12 cellular contexts compared by ENCODE assay signal in genomic region chr1:93556291-93556690, GRCh38.
DNase-seq lines count a peak whose midpoint lies in the region; ATAC-seq, FAIRE-seq and TF ChIP-seq lines count a peak whose summit lies in the region.
"Had no signal": no experiment of that assay in that cellular context is flagged by ENCODE, and none has a peak within 500 bp of the region (broad histone marks: within the 10 kb centered on the region; RNA-seq: fewer than 3 reads in every experiment).

No MANE protein-coding gene starts in this region.

- TF ChIP-seq CTCF in MM.1S (IDR thresholded peaks at IDR 0.05; ENCODE audit: low read length): no peak

- no peaks in the 10 kb centered on the region for H3K36me3 ChIP-seq in MM.1S (replicated peaks; ENCODE audit: insufficient read depth, low read length)

- H3K79me2 ChIP-seq in MM.1S (ENCODE audit: low read length): no peaks in the 10 kb centered on the region

- no peaks in the 10 kb centered on the region for H3K9me2 ChIP-seq in MM.1S (replicated peaks; ENCODE audit: insufficient read depth, low read length)

- H3K4me2 ChIP-seq in MM.1S (ENCODE audit: low read depth, low read length): no peak overlapping the region

- H3K27ac ChIP-seq in MM.1S (ENCODE audit: low read length): no peak overlapping the region
- H3K27ac ChIP-seq: lower lobe of right lung had no signal

- H3K4me1 ChIP-seq in MM.1S (ENCODE audit: low read length): no peaks in the 10 kb centered on the region

- DNase-seq in D341Med (ENCODE audit: low spot score) (peak; percentile 45), DMS79 treated with DMSO at 0.1 percent for 48 hours (lab: John Stamatoyannopoulos, UW) (peak; percentile 29), NCI-H510A (lab: John Stamatoyannopoulos, UW) (peak; percentile 44), MM.1S (no peak), hippocampal formation (lab: John Stamatoyannopoulos, UW) (no peak)
- DNase-seq: activated CD4-positive, alpha-beta T cell treated with anti-CD3 and anti-CD28 coated beads for 48 hours; activated T-cell treated with anti-CD3 and anti-CD28 coated beads, Interleukin-2, amount 50 U/mL, for 1 hour; lower lobe of right lung; MV-4-11; OCI-M1 had no signal

- FAIRE-seq in islet of Langerhans (lab: Jason Lieb, UNC): peak; percentile 97

- no peak overlapping the region for H2AFZ ChIP-seq in MM.1S (ENCODE audit: low read length)

- H3K9me3 ChIP-seq in MM.1S (replicated peaks; ENCODE audit: insufficient read depth, low read length): no peaks in the 10 kb centered on the region

- H3K9ac ChIP-seq in MM.1S (ENCODE audit: low read length): no peak overlapping the region

- no peaks in the 10 kb centered on the region for H3F3A ChIP-seq in MM.1S (ENCODE audit: insufficient read depth, low read length)

- ATAC-seq in GM21515 (IDR thresholded peaks at IDR 0.05; ENCODE audit: unreplicated experiment): no peak
- ATAC-seq: lower lobe of right lung had no signal

- H4K20me1 ChIP-seq in MM.1S (ENCODE audit: insufficient read depth, low read length): no peaks in the 10 kb centered on the region

- no peaks in the 10 kb centered on the region for H3K27me3 ChIP-seq in MM.1S (replicated peaks; ENCODE audit: insufficient read depth, low read length)

- H3K4me3 ChIP-seq in MM.1S (ENCODE audit: low read length): no peak overlapping the region
- H3K4me3 ChIP-seq: lower lobe of right lung had no signal

Comparison
In these comparisons a context has a peak if more than half of its experiments do, and no peak if none do; other contexts are left out.
1. DNase-seq: peak in D341Med (single experiment), DMS79 treated with DMSO at 0.1 percent for 48 hours (single experiment) and NCI-H510A (single experiment); none in MM.1S (single experiment) and hippocampal formation (0 of 2).